ENCODE assay signal across 1 cellular context in the genomic region with DNA sequence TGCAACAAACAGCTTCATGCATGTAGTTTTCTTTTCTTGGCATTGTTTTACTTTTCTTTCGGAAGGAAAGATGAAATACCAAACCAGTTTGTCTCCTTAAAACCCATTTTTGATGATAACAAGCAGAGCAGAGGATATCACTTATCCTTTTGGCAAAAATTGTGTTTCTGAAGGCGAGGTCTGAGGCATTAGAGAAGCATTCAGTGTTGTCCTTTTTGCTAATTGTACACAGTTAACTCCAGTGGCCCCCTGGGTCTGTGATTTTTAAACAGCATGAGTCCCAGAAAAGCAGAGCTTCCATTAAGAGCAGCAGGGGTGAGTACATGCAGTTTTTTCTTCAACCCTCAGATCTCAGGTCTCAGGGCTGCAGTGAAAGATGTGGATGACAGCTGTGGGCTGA.
TF ChIP-seq lines count a peak whose summit lies in the region.

No MANE protein-coding gene starts in this region.

TF ChIP-seq in SK-N-SH treated with all-trans-retinoic acid at 6 μM for 48 hours, 23 proteins besides CTCF, POLR2A, EP300 and RAD21 (continued from another document):
- TF ChIP-seq, protein P1, sequence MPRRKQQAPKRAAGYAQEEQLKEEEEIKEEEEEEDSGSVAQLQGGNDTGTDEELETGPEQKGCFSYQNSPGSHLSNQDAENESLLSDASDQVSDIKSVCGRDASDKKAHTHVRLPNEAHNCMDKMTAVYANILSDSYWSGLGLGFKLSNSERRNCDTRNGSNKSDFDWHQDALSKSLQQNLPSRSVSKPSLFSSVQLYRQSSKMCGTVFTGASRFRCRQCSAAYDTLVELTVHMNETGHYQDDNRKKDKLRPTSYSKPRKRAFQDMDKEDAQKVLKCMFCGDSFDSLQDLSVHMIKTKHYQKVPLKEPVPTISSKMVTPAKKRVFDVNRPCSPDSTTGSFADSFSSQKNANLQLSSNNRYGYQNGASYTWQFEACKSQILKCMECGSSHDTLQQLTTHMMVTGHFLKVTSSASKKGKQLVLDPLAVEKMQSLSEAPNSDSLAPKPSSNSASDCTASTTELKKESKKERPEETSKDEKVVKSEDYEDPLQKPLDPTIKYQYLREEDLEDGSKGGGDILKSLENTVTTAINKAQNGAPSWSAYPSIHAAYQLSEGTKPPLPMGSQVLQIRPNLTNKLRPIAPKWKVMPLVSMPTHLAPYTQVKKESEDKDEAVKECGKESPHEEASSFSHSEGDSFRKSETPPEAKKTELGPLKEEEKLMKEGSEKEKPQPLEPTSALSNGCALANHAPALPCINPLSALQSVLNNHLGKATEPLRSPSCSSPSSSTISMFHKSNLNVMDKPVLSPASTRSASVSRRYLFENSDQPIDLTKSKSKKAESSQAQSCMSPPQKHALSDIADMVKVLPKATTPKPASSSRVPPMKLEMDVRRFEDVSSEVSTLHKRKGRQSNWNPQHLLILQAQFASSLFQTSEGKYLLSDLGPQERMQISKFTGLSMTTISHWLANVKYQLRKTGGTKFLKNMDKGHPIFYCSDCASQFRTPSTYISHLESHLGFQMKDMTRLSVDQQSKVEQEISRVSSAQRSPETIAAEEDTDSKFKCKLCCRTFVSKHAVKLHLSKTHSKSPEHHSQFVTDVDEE (CRISPR knock-in tag; IDR thresholded peaks at IDR 0.05), result no peak
- no peak for TF ChIP-seq ZNF70 (CRISPR knock-in tag; IDR thresholded peaks at IDR 0.05)
